In genomic region chr6:52497652-52498408, GRCh38 we compare ENCODE assay signal across 10 cellular contexts.
A peak's percentile ranks its signal among the peaks of the same experiment; 100 is the strongest.
DNase-seq lines count a peak whose midpoint lies in the region; ATAC-seq, FAIRE-seq and TF ChIP-seq lines count a peak whose summit lies in the region.
"Had no signal": no experiment of that assay in that cellular context is flagged by ENCODE, and none has a peak within 500 bp of the region (broad histone marks: within the 10 kb centered on the region; RNA-seq: fewer than 3 reads in every experiment).

No MANE protein-coding gene starts in this region.

- H3K79me2 ChIP-seq in astrocyte (ENCODE audit: insufficient read depth, low read length): no peaks in the 10 kb centered on the region

- peak; percentile 82 for ATAC-seq in GM21381 (IDR thresholded peaks at IDR 0.05; ENCODE audit: unreplicated experiment)
- ATAC-seq in HG03521 (IDR thresholded peaks at IDR 0.05; ENCODE audit: unreplicated experiment): peak; percentile 78
- no peak for ATAC-seq in WTC11

- POLR2A ChIA-PET in WTC11 (lab: Charles Lee): no interaction called here

- DNase-seq in DMS153 treated with DMSO at 0.1 percent for 48 hours (lab: John Stamatoyannopoulos, UW; ENCODE audit: unreplicated experiment) (peak; percentile 58), astrocyte (ENCODE audit: low read depth) (peak; percentile 62), Ammon's horn (ENCODE audit: low spot score) (no peak), WTC11 (ENCODE audit: low spot score) (no peak), kidney (no peak)
- DNase-seq: pancreas had no signal

- H3K27me3 ChIP-seq in astrocyte (ENCODE audit: insufficient read depth, low read length) (no peaks in the 10 kb centered on the region), stomach smooth muscle (ENCODE audit: control insufficient read depth in 1 of 2, insufficient read depth in 2 of 2, low read length in 2 of 2) (no peaks in the 10 kb centered on the region)
- H3K27me3 ChIP-seq: pancreas had no signal

- H3K27me3 Mint-ChIP-seq in astrocyte (ENCODE audit: low read depth, unreplicated experiment) (no peaks in the 10 kb centered on the region), WTC11 (ENCODE audit: low read depth) (no peaks in the 10 kb centered on the region)

- H3K36me3 ChIP-seq in astrocyte (ENCODE audit: insufficient read depth, low read length) (peaks cover 35% of the 10 kb centered on the region), stomach smooth muscle (ENCODE audit: control insufficient read depth in 2 of 2, insufficient read depth in 2 of 2, low read length in 2 of 2) (peaks cover 9 to 10% of the 10 kb centered on the region in 2 donors), kidney (ENCODE audit: control insufficient read depth in 1 of 2, insufficient read depth in 2 of 2, low read length in 2 of 2) (no peaks in the 10 kb centered on the region)
- H3K36me3 ChIP-seq: pancreas had no signal

- TF ChIP-seq CTCF in astrocyte (IDR thresholded peaks at IDR 0.05; ENCODE audit: insufficient read depth, low read depth, low read length) (no peak), WTC11 (IDR thresholded peaks at IDR 0.05) (no peak), kidney (IDR thresholded peaks at IDR 0.05; ENCODE audit: borderline replicate concordance, extremely low read depth, insufficient read depth) (no peak)

- H3K4me2 ChIP-seq in astrocyte (ENCODE audit: low read length): peak overlapping the region; percentile 28

- H2AFZ ChIP-seq in astrocyte (ENCODE audit: low read depth, low read length): no peak overlapping the region

- no peak for FAIRE-seq in astrocyte (lab: Jason Lieb, UNC)
- FAIRE-seq in kidney (lab: Jason Lieb, UNC): no peak
- FAIRE-seq: G401.6, pancreas had no signal

- peaks cover 31% of the 10 kb centered on the region for H3K36me3 Mint-ChIP-seq in astrocyte (ENCODE audit: low read depth, unreplicated experiment)
- peaks cover 18% of the 10 kb centered on the region for H3K36me3 Mint-ChIP-seq in WTC11

- H3K4me3 Mint-ChIP-seq in astrocyte (ENCODE audit: unreplicated experiment) (no peak overlapping the region), WTC11 (no peak overlapping the region)

- no peak overlapping the region for H3K9ac ChIP-seq in astrocyte (ENCODE audit: low read length)
- no peak overlapping the region for H3K9ac ChIP-seq in stomach smooth muscle (ENCODE audit: low read length in 2 of 2)
- H3K9ac ChIP-seq in kidney (ENCODE audit: low read length in 2 of 2): no peak overlapping the region

- H3K9me3 ChIP-seq in astrocyte (ENCODE audit: insufficient read depth, low read depth, low read length) (no peaks in the 10 kb centered on the region), stomach smooth muscle (ENCODE audit: control insufficient read depth in 2 of 2, low read length in 2 of 2) (no peaks in the 10 kb centered on the region), kidney (ENCODE audit: control insufficient read depth in 1 of 2, low read length in 2 of 2) (no peaks in the 10 kb centered on the region)
- H3K9me3 ChIP-seq: pancreas had no signal

- intact Hi-C loops in kidney (cut with DNase I): no loop called here

- H3K4me3 ChIP-seq in astrocyte (ENCODE audit: insufficient read depth, low read depth, low read length): no peak overlapping the region
- no peak overlapping the region for H3K4me3 ChIP-seq in stomach smooth muscle (ENCODE audit: low read length in 2 of 2)
- no peak overlapping the region for H3K4me3 ChIP-seq in kidney (ENCODE audit: low read length in 2 of 2)
- H3K4me3 ChIP-seq: pancreas had no signal

- H3K4me1 Mint-ChIP-seq in astrocyte (ENCODE audit: low read depth, unreplicated experiment): peaks cover 34% of the 10 kb centered on the region
- peaks cover 19% of the 10 kb centered on the region for H3K4me1 Mint-ChIP-seq in WTC11

- H3K4me1 ChIP-seq in astrocyte (ENCODE audit: insufficient read depth, low read length) (peaks cover 22% of the 10 kb centered on the region), stomach smooth muscle (ENCODE audit: control insufficient read depth, insufficient read depth, low read length) (peaks cover 30% of the 10 kb centered on the region), kidney (ENCODE audit: control insufficient read depth in 1 of 2, insufficient read depth in 1 of 2, low read depth in 1 of 2, low read length in 2 of 2) (no peaks in the 10 kb centered on the region)
- H3K4me1 ChIP-seq: pancreas had no signal

- H4K20me1 ChIP-seq in astrocyte (ENCODE audit: insufficient read depth, low read length): no peaks in the 10 kb centered on the region

- H3K9me3 Mint-ChIP-seq in astrocyte (ENCODE audit: unreplicated experiment) (no peaks in the 10 kb centered on the region), WTC11 (peaks cover 12% of the 10 kb centered on the region)

- H3K27ac ChIP-seq in astrocyte (ENCODE audit: low read depth, low read length): peak overlapping the region; percentile 63
- H3K27ac ChIP-seq in stomach smooth muscle (ENCODE audit: low read length): peak overlapping the region; percentile 3
- H3K27ac ChIP-seq in kidney (ENCODE audit: low read depth in 2 of 2, low read length in 2 of 2): no peak overlapping the region
- H3K27ac ChIP-seq: pancreas had no signal

- H3K27ac Mint-ChIP-seq in astrocyte (ENCODE audit: unreplicated experiment) (peak overlapping the region; percentile 94), WTC11 (no peak overlapping the region)

- CTCF ChIA-PET in WTC11 (lab: Charles Lee): no interaction called here

TF ChIP-seq in WTC11, 78 proteins besides CTCF, POLR2A, EP300 and RAD21:
- TF ChIP-seq FOXP1 (CRISPR knock-in tag; IDR thresholded peaks at IDR 0.05; ENCODE audit: borderline replicate concordance) (no peak), ZNF219 (CRISPR knock-in tag; IDR thresholded peaks at IDR 0.05; ENCODE audit: borderline replicate concordance) (no peak)
- TF ChIP-seq, protein P1, sequence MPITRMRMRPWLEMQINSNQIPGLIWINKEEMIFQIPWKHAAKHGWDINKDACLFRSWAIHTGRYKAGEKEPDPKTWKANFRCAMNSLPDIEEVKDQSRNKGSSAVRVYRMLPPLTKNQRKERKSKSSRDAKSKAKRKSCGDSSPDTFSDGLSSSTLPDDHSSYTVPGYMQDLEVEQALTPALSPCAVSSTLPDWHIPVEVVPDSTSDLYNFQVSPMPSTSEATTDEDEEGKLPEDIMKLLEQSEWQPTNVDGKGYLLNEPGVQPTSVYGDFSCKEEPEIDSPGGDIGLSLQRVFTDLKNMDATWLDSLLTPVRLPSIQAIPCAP (CRISPR knock-in tag; IDR thresholded peaks at IDR 0.05): no peak

Comparison
In these comparisons a context has a peak if more than half of its experiments do, and no peak if none do; other contexts are left out.
1. DNase-seq: peak in DMS153 treated with DMSO at 0.1 percent for 48 hours (single experiment) and astrocyte (single experiment); none in Ammon's horn (single experiment), WTC11 (single experiment) and kidney (single experiment).
2. H3K27ac ChIP-seq: peak in astrocyte (single experiment) and stomach smooth muscle (single experiment); none in kidney (0 of 2).